In the genomic region with DNA sequence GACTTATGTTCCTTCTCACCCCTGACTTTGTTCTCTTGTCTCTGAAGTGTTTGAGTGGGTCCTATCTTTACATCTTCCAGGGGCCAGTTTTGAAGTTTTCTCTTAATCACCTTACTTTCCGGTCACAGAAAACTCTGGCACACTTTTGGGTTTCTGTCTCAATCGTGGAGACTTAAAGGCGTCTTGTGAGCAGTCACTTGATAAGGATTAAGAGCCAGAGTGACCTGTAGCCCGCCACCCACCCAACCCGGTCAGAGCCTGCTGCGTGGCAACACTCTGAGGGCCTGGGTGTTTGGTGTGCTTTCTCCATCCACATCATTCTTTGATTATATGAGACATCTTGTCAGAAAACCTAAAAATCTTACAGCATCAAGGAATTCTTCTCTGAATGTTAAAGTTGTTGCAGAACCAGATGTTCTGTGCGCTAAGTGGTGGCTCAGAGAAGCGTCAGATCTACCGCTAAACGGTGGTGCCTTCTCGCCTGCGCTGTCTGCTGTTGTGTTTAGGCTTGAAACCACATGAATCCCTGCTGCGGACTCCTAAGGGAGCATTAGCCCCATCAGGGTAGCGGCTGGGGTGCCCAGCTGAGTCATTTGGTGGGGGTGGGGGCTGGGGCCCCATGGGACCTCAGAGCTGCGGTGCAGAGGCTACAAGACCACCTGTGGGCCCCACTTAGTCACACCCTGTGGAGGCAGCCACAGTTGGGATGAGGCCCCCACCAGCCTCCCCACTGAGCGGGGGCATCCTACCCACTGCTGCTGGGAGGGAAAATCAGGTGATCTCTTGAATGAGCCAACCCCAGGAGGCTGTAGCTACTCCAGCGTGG, we compare ENCODE assay signal across 15 cellular contexts.
DNase-seq lines count a peak whose midpoint lies in the region; ATAC-seq, FAIRE-seq and TF ChIP-seq lines count a peak whose summit lies in the region.
"Had no signal": no experiment of that assay in that cellular context is flagged by ENCODE, and none has a peak within 500 bp of the region (broad histone marks: within the 10 kb centered on the region; RNA-seq: fewer than 3 reads in every experiment).

No MANE protein-coding gene starts in this region.

- H2AFZ ChIP-seq in GM12878 (ENCODE audit: control insufficient read depth, low read depth, low read length), result no peak overlapping the region
- H2AFZ ChIP-seq: GM23338 had no signal

- no peaks in the 10 kb centered on the region for H3K27me3 Mint-ChIP-seq in CD4-positive, alpha-beta memory T cell

- in situ Hi-C loops in GM12878 (cut with MboI), result no loop called here

- RAD21 ChIA-PET in GM12878 (lab: Charles Lee; ENCODE audit: unreplicated experiment), result interaction anchor here (0.7 kb wide), 2 partner anchors 9 to 109 kb away, joined by 3 read pairs; no protein-coding TSS in a partner anchor

- FAIRE-seq in GM12878 (lab: Jason Lieb, UNC), result no peak

- POLR2A ChIA-PET in CD4-positive, alpha-beta memory T cell (lab: Charles Lee; ENCODE audit: partially characterized antibody), result interaction anchor here (1.0 to 2.7 kb wide), 6 partner anchors 11 to 205 kb away, joined by 3 to 123 read pairs (median 14); a partner anchor contains a TSS
- POLR2A ChIA-PET in GM12878 (lab: Charles Lee), result no interaction called here

- H3K36me3 Mint-ChIP-seq in CD4-positive, alpha-beta memory T cell, result peaks cover 36 to 43% of the 10 kb centered on the region in 2 donors

- intact Hi-C loops in CD4-positive, alpha-beta memory T cell (cut with micrococcal nuclease), result loop anchor here (5.0 kb wide), 1 partner anchor 108 kb away; no protein-coding TSS in a partner anchor
- intact Hi-C loops in GM12878 (cut with micrococcal nuclease; ENCODE audit: unreplicated experiment), result no loop called here

- whole genome bisulfite sequencing in GM12878 (ENCODE audit: insufficient coverage, insufficient replicate concordance, low lambda C conversion rate, missing lambda C conversion rate), result 86% methylated on average over 16 of the region's 17 CpGs

- H3K4me1 Mint-ChIP-seq in CD4-positive, alpha-beta memory T cell, result peaks cover 34 to 55% (median 50%) of the 10 kb centered on the region in 4 donors

- TF ChIP-seq RAD21 in GM12878 (IDR thresholded peaks at IDR 0.05; ENCODE audit: insufficient read depth, low read depth, low read length), result no peak

- H3K27ac Mint-ChIP-seq in CD4-positive, alpha-beta memory T cell, result peak overlapping the region; percentile 91 to 98 (median 96)
- H3K27ac Mint-ChIP-seq: GM23338 had no signal

- H3K9ac ChIP-seq in GM12878 (ENCODE audit: control insufficient read depth, insufficient read depth, low read length), result no peak overlapping the region

- H3K27me3 ChIP-seq in CD4-positive, alpha-beta memory T cell (ENCODE audit: insufficient read depth, low read length), result no peaks in the 10 kb centered on the region
- H3K27me3 ChIP-seq in WERI-Rb-1 (ENCODE audit: insufficient read depth, low read depth, severe bottlenecking) (no peaks in the 10 kb centered on the region), GM12878 (replicated peaks in 1 of 2; ENCODE audit: control insufficient read depth in 2 of 2, insufficient read depth in 2 of 2, low read length in 1 of 2) (no peaks in the 10 kb centered on the region)
- H3K27me3 ChIP-seq: BE2C, SJCRH30 had no signal

- peak overlapping the region; percentile 64 for H3K27ac ChIP-seq in CD4-positive, alpha-beta memory T cell (ENCODE audit: low read depth, low read length)
- H3K27ac ChIP-seq in WERI-Rb-1, result peak overlapping the region; percentile 79
- no peak overlapping the region for H3K27ac ChIP-seq in GM12878 (ENCODE audit: control insufficient read depth, insufficient read depth)
- H3K27ac ChIP-seq: lower lobe of right lung, SJCRH30 had no signal

- ATAC-seq in GM12878 (no peak; the same call in 1 of the 3 replicates), GM21447 (IDR thresholded peaks at IDR 0.05; ENCODE audit: unreplicated experiment) (no peak)
- ATAC-seq: GM23338, lower lobe of right lung had no signal

- TF ChIP-seq EP300 in GM12878 (IDR thresholded peaks at IDR 0.05; ENCODE audit: borderline replicate concordance in 1 of 2, control insufficient read depth in 1 of 2, low read depth in 2 of 2, low read length in 2 of 2), result no peak

- SMC1A ChIA-PET in GM12878 (lab: Charles Lee; ENCODE audit: uncharacterized antibody, unreplicated experiment), result interaction anchor here (0.7 to 2.8 kb wide), 10 partner anchors 10 to 234 kb away, joined by 3 to 14 read pairs (median 4); no protein-coding TSS in a partner anchor

- H4K20me1 ChIP-seq in GM12878 (ENCODE audit: control insufficient read depth, insufficient read depth), result no peaks in the 10 kb centered on the region

- DNase-seq in CD4-positive, alpha-beta memory T cell, result peak in 1 of 5 donors; percentile 56
- DNase-seq in WERI-Rb-1 (no peak), GM12878 (ENCODE audit: low read depth, low spot score) (no peak), occipital lobe (lab: John Stamatoyannopoulos, UW) (no peak), medulla oblongata (ENCODE audit: extremely low spot score) (no peak), hypothalamus (lab: John Stamatoyannopoulos, UW) (no peak)
- peak; percentile 23 for DNase-seq in stimulated activated CD4-positive, alpha-beta T cell treated with anti-CD3 and anti-CD28 coated beads, Interleukin-4, amount 100 ng/mL, for 1 hour
- DNase-seq: BE2C, EL, lower lobe of right lung, NCI-H2029, nucleus accumbens, SJCRH30 had no signal

- no TSS peak for BruUV-seq in GM12878 (replicated peaks; lab: Mats Ljungman, UMichigan)

- peaks cover 0 to 9% (median under 1%) of the 10 kb centered on the region in 8 donors for H3K9me3 Mint-ChIP-seq in CD4-positive, alpha-beta memory T cell

- TF ChIP-seq CTCF in WERI-Rb-1 (IDR thresholded peaks at IDR 0.05; ENCODE audit: low read depth, low read length), result no peak
- TF ChIP-seq CTCF in GM12878 (IDR thresholded peaks at IDR 0.05 in 2 of 3, conservative IDR thresholded peaks at IDR 0.05 in 1 of 3; ENCODE audit: control insufficient read depth in 2 of 3, extremely low read depth in 1 of 3, insufficient read depth in 1 of 3, low read depth in 3 of 3, low read length in 3 of 3), result no peak

- no peak overlapping the region for H3K4me3 ChIP-seq in CD4-positive, alpha-beta memory T cell (ENCODE audit: low read length in 2 of 2)
- H3K4me3 ChIP-seq in WERI-Rb-1 (ENCODE audit: low read depth, low read length), result no peak overlapping the region
- no peak overlapping the region for H3K4me3 ChIP-seq in GM12878
- H3K4me3 ChIP-seq: GM23338, lower lobe of right lung, SJCRH30 had no signal

- peak overlapping the region in 1 of 8 donors; percentile 51 for H3K4me3 Mint-ChIP-seq in CD4-positive, alpha-beta memory T cell
- H3K4me3 Mint-ChIP-seq: GM23338 had no signal

- no peaks in the 10 kb centered on the region for H3K9me3 ChIP-seq in CD4-positive, alpha-beta memory T cell (ENCODE audit: control insufficient read depth in 1 of 2, low read length in 2 of 2)
- H3K9me3 ChIP-seq in WERI-Rb-1 (ENCODE audit: severe bottlenecking), result peaks cover 10% of the 10 kb centered on the region
- no peaks in the 10 kb centered on the region; the same call in 2 of the 3 replicates for H3K9me3 ChIP-seq in GM12878 (replicated peaks; ENCODE audit: control insufficient read depth, insufficient read depth, low read length)
- H3K9me3 ChIP-seq: BE2C, SJCRH30 had no signal

- H3K4me1 ChIP-seq in CD4-positive, alpha-beta memory T cell (ENCODE audit: insufficient read depth, low read length), result peaks cover 50% of the 10 kb centered on the region
- no peaks in the 10 kb centered on the region for H3K4me1 ChIP-seq in GM12878 (ENCODE audit: control insufficient read depth, insufficient read depth, low read length)
- H3K4me1 ChIP-seq: BE2C had no signal

- no peak for TF ChIP-seq POLR2A in GM12878 (IDR thresholded peaks at IDR 0.05; ENCODE audit: low read depth, low read length)

- no peaks in the 10 kb centered on the region for H3K79me2 ChIP-seq in GM12878 (ENCODE audit: control insufficient read depth, insufficient read depth, low read length)

- H3K36me3 ChIP-seq in CD4-positive, alpha-beta memory T cell (ENCODE audit: insufficient read depth, low read length), result peaks cover 9% of the 10 kb centered on the region
- H3K36me3 ChIP-seq in WERI-Rb-1, result no peaks in the 10 kb centered on the region; the same call in 1 of the 2 replicates
- H3K36me3 ChIP-seq in GM12878 (ENCODE audit: control insufficient read depth in 2 of 2, insufficient read depth in 2 of 2, low read length in 1 of 2), result peaks cover 12 to 34% of the 10 kb centered on the region in 2 experiments; a peak in 3 of 4 replicates
- H3K36me3 ChIP-seq: SJCRH30 had no signal

- CTCF ChIA-PET in CD4-positive, alpha-beta memory T cell (lab: Charles Lee; ENCODE audit: partially characterized antibody), result interaction anchor here (1.1 to 2.7 kb wide), 8 partner anchors 15 to 207 kb away, joined by 3 to 40 read pairs (median 12); a partner anchor contains a TSS
- CTCF ChIA-PET in GM12878 (lab: Yijun Ruan, JAX), result interaction anchor here (1.0 to 1.5 kb wide), 2 partner anchors 109 to 156 kb away, joined by 4 read pairs; no protein-coding TSS in a partner anchor

- no peak overlapping the region for H3K4me2 ChIP-seq in GM12878 (ENCODE audit: control insufficient read depth, insufficient read depth)
- H3K4me2 ChIP-seq: GM23338 had no signal

TF ChIP-seq in GM12878, 131 proteins besides CTCF, POLR2A, EP300 and RAD21:
- TF ChIP-seq RAD51 (IDR thresholded peaks at IDR 0.05) (no peak), CBFB (IDR thresholded peaks at IDR 0.05; ENCODE audit: low read depth) (no peak)
- TF ChIP-seq, protein P1, sequence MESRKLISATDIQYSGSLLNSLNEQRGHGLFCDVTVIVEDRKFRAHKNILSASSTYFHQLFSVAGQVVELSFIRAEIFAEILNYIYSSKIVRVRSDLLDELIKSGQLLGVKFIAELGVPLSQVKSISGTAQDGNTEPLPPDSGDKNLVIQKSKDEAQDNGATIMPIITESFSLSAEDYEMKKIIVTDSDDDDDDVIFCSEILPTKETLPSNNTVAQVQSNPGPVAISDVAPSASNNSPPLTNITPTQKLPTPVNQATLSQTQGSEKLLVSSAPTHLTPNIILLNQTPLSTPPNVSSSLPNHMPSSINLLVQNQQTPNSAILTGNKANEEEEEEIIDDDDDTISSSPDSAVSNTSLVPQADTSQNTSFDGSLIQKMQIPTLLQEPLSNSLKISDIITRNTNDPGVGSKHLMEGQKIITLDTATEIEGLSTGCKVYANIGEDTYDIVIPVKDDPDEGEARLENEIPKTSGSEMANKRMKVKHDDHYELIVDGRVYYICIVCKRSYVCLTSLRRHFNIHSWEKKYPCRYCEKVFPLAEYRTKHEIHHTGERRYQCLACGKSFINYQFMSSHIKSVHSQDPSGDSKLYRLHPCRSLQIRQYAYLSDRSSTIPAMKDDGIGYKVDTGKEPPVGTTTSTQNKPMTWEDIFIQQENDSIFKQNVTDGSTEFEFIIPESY (IDR thresholded peaks at IDR 0.05), result peak; percentile 66; the same call in 1 of the 2 replicates
